In genomic region chr1:61318319-61319125, GRCh38 we compare ENCODE assay signal across 9 cellular contexts.
DNase-seq lines count a peak whose midpoint lies in the region; ATAC-seq, FAIRE-seq and TF ChIP-seq lines count a peak whose summit lies in the region.
"Had no signal": no experiment of that assay in that cellular context is flagged by ENCODE, and none has a peak within 500 bp of the region (broad histone marks: within the 10 kb centered on the region; RNA-seq: fewer than 3 reads in every experiment).

No MANE protein-coding gene starts in this region.

- H3K4me1 Mint-ChIP-seq in WTC11, result peaks cover 37% of the 10 kb centered on the region

- FAIRE-seq in small intestine (lab: Jason Lieb, UNC), result no peak
- FAIRE-seq: colon had no signal

- H3K4me3 ChIP-seq in A673 (ENCODE audit: low read depth, low read length, poor library complexity, severe bottlenecking), result no peak overlapping the region
- peak overlapping the region; percentile 32 for H3K4me3 ChIP-seq in left ventricle myocardium inferior
- H3K4me3 ChIP-seq in tibial artery, result peak overlapping the region; percentile 17 to 28
- no peak overlapping the region for H3K4me3 ChIP-seq in small intestine (ENCODE audit: low read depth in 1 of 2, low read length in 2 of 2)

- no peak for TF ChIP-seq CTCF in A673 (conservative IDR thresholded peaks at IDR 0.05; ENCODE audit: low read depth, low read length)
- no peak for TF ChIP-seq CTCF in WTC11 (IDR thresholded peaks at IDR 0.05)
- no peak for TF ChIP-seq CTCF in left ventricle myocardium inferior (IDR thresholded peaks at IDR 0.05; ENCODE audit: borderline replicate concordance)
- no peak for TF ChIP-seq CTCF in tibial artery (IDR thresholded peaks at IDR 0.05)

- no peaks in the 10 kb centered on the region for H3K36me3 ChIP-seq in A673 (ENCODE audit: insufficient read depth, low read length, poor library complexity, severe bottlenecking)
- H3K36me3 ChIP-seq in left ventricle myocardium inferior, result no peaks in the 10 kb centered on the region
- H3K36me3 ChIP-seq in tibial artery, result no peaks in the 10 kb centered on the region
- no peaks in the 10 kb centered on the region for H3K36me3 ChIP-seq in small intestine (ENCODE audit: control insufficient read depth in 2 of 2, insufficient read depth in 2 of 2, low read length in 2 of 2)

- H3K27me3 ChIP-seq in A673 (replicated peaks; ENCODE audit: insufficient read depth, low read depth, low read length, poor library complexity), result no peaks in the 10 kb centered on the region
- H3K27me3 ChIP-seq in left ventricle myocardium inferior (ENCODE audit: low read depth), result no peaks in the 10 kb centered on the region
- H3K27me3 ChIP-seq in tibial artery, result no peaks in the 10 kb centered on the region
- H3K27me3 ChIP-seq in small intestine (ENCODE audit: control insufficient read depth in 2 of 2, insufficient read depth in 2 of 2, low read length in 2 of 2), result no peaks in the 10 kb centered on the region

- 47 to 80% (median 68%) methylated on average over 8 of the region's 8 CpGs for WGBS in small intestine, 3 donors

- ATAC-seq in GM18867 (IDR thresholded peaks at IDR 0.05; ENCODE audit: unreplicated experiment), result peak; percentile 99
- ATAC-seq in HG02973 (IDR thresholded peaks at IDR 0.05; ENCODE audit: unreplicated experiment), result peak; percentile 100
- ATAC-seq in WTC11, result no peak

- H3K27me3 Mint-ChIP-seq in WTC11 (ENCODE audit: low read depth), result no peaks in the 10 kb centered on the region

- DNase-seq in A673 (ENCODE audit: low spot score), result peak; percentile 45
- no peak for DNase-seq in WTC11 (ENCODE audit: low spot score)
- no peak for DNase-seq in left ventricle myocardium inferior
- peak in 1 of 2 donors; percentile 73 for DNase-seq in tibial artery
- DNase-seq in small intestine, result no peak
- no peak for DNase-seq in SW480 (ENCODE audit: low spot score)

- peaks cover 5% of the 10 kb centered on the region; the same call in 1 of the 2 replicates for H3K9me3 Mint-ChIP-seq in WTC11

- POLR2A ChIA-PET in A673 (lab: Charles Lee; ENCODE audit: low non-redundant PET), result no interaction called here
- POLR2A ChIA-PET in WTC11 (lab: Charles Lee), result no interaction called here

- H3K4me1 ChIP-seq in A673 (ENCODE audit: insufficient read depth, low read length, poor library complexity, severe bottlenecking), result peaks cover 31% of the 10 kb centered on the region
- H3K4me1 ChIP-seq in left ventricle myocardium inferior, result peaks cover 78% of the 10 kb centered on the region
- H3K4me1 ChIP-seq in tibial artery, result peaks cover 0 to 64% (median 7%) of the 10 kb centered on the region in 4 donors
- peaks cover 0 to 4% of the 10 kb centered on the region in 2 donors for H3K4me1 ChIP-seq in small intestine (ENCODE audit: control insufficient read depth in 2 of 2, insufficient read depth in 1 of 2, low read depth in 1 of 2, low read length in 1 of 2)

- CTCF ChIA-PET in A673 (lab: Charles Lee) (no interaction called here), WTC11 (lab: Charles Lee) (interaction anchor here (0.6 kb wide), 1 partner anchor 99 kb away, joined by 5 read pairs; no protein-coding TSS in a partner anchor)

- BruUV-seq in A673 (replicated peaks; lab: Mats Ljungman, UMichigan), result no TSS peak

- H3K9me3 ChIP-seq in A673 (ENCODE audit: low read depth, low read length, poor library complexity, severe bottlenecking) (no peaks in the 10 kb centered on the region), left ventricle myocardium inferior (replicated peaks) (no peaks in the 10 kb centered on the region), tibial artery (no peaks in the 10 kb centered on the region), small intestine (ENCODE audit: control insufficient read depth, low read depth) (no peaks in the 10 kb centered on the region)

- H3K27ac ChIP-seq in A673 (ENCODE audit: low read depth, low read length, poor library complexity, severe bottlenecking) (peak overlapping the region; percentile 24), left ventricle myocardium inferior (replicated peaks) (peak overlapping the region; percentile 77), tibial artery (peak overlapping the region; percentile 72 to 78), small intestine (ENCODE audit: low read depth in 1 of 2, low read length in 1 of 2) (peak overlapping the region in 1 of 2 donors; percentile 88)

- no peak overlapping the region for H3K4me3 Mint-ChIP-seq in WTC11

- H3K27ac Mint-ChIP-seq in WTC11, result peak overlapping the region; percentile 2; the same call in 1 of the 2 replicates

- intact Hi-C loops in A673 (cut with micrococcal nuclease; ENCODE audit: unreplicated experiment) (no loop called here), left ventricle myocardium inferior (cut with micrococcal nuclease) (no loop called here), tibial artery (cut with DNase I; ENCODE audit: low total_unique reads) (no loop called here)

- 0 out of 2 replicates have a peak, but pooled peaks cover 1% of the 10 kb centered on the region for H3K36me3 Mint-ChIP-seq in WTC11

TF ChIP-seq in WTC11, 78 proteins besides CTCF, POLR2A, EP300 and RAD21:
- TF ChIP-seq, protein P1, sequence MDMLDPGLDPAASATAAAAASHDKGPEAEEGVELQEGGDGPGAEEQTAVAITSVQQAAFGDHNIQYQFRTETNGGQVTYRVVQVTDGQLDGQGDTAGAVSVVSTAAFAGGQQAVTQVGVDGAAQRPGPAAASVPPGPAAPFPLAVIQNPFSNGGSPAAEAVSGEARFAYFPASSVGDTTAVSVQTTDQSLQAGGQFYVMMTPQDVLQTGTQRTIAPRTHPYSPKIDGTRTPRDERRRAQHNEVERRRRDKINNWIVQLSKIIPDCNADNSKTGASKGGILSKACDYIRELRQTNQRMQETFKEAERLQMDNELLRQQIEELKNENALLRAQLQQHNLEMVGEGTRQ (CRISPR knock-in tag; IDR thresholded peaks at IDR 0.05), result no peak
- TF ChIP-seq ZNF232 (CRISPR knock-in tag; IDR thresholded peaks at IDR 0.05) (no peak), IRF1 (CRISPR knock-in tag; IDR thresholded peaks at IDR 0.05) (no peak), TEAD1 (CRISPR knock-in tag; IDR thresholded peaks at IDR 0.05) (no peak), KAT7 (CRISPR knock-in tag; IDR thresholded peaks at IDR 0.05; ENCODE audit: borderline replicate concordance) (no peak)
- TF ChIP-seq, protein P2, sequence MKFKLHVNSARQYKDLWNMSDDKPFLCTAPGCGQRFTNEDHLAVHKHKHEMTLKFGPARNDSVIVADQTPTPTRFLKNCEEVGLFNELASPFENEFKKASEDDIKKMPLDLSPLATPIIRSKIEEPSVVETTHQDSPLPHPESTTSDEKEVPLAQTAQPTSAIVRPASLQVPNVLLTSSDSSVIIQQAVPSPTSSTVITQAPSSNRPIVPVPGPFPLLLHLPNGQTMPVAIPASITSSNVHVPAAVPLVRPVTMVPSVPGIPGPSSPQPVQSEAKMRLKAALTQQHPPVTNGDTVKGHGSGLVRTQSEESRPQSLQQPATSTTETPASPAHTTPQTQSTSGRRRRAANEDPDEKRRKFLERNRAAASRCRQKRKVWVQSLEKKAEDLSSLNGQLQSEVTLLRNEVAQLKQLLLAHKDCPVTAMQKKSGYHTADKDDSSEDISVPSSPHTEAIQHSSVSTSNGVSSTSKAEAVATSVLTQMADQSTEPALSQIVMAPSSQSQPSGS (CRISPR knock-in tag; IDR thresholded peaks at IDR 0.05; ENCODE audit: borderline replicate concordance, low read depth), result no peak

Comparison
In these comparisons a context has a peak if more than half of its experiments do, and no peak if none do; other contexts are left out.
1. H3K4me3 ChIP-seq: peak in left ventricle myocardium inferior (single experiment) and tibial artery (2 of 2); none in A673 (single experiment) and small intestine (0 of 2).